12 cellular contexts compared by ENCODE assay signal in genomic region chr13:99178636-99179035, GRCh38. TPM values are rescaled to one million over a fixed set of nuclear protein-coding genes. Genes with fewer than 3 reads are reported as not detected.
DNase-seq lines count a peak whose midpoint lies in the region; ATAC-seq and TF ChIP-seq lines count a peak whose summit lies in the region.
"Had no signal": no experiment of that assay in that cellular context is flagged by ENCODE, and none has a peak within 500 bp of the region (broad histone marks: within the 10 kb centered on the region; RNA-seq: fewer than 3 reads in every experiment).

No MANE protein-coding gene starts in this region.

- H2AFZ ChIP-seq in H9 (ENCODE audit: low read length) = no peak overlapping the region
- H2AFZ ChIP-seq: parathyroid adenoma had no signal

- H3K27ac Mint-ChIP-seq in activated naive CD8-positive, alpha-beta T cell = peak overlapping the region; percentile 68
- no peak overlapping the region for H3K27ac Mint-ChIP-seq in activated naive CD8-positive, alpha-beta T cell treated with anti-CD3 and anti-CD28 coated beads for 36 hours
- H3K27ac Mint-ChIP-seq in activated naive CD8-positive, alpha-beta T cell treated with anti-CD3 and anti-CD28 coated beads, Interleukin-2, amount 50 U/mL, for 24 hours = no peak overlapping the region
- H3K27ac Mint-ChIP-seq in stimulated activated naive B cell treated with anti-CD40 and anti-IgM and Interleukin-4, amounts not matched to agents 10 μg/mL and 1 μg/mL and 100 μg/mL, for 72 hours = no peak overlapping the region
- H3K27ac Mint-ChIP-seq in H9 = no peak overlapping the region

- TF ChIP-seq CTCF in H9 (conservative IDR thresholded peaks at IDR 0.05) = no peak

- peaks cover 8% of the 10 kb centered on the region for H3K36me3 Mint-ChIP-seq in activated naive CD8-positive, alpha-beta T cell
- H3K36me3 Mint-ChIP-seq in activated naive CD8-positive, alpha-beta T cell treated with anti-CD3 and anti-CD28 coated beads for 36 hours = peaks cover 4% of the 10 kb centered on the region
- H3K36me3 Mint-ChIP-seq in activated naive CD8-positive, alpha-beta T cell treated with anti-CD3 and anti-CD28 coated beads, Interleukin-2, amount 50 U/mL, for 24 hours (ENCODE audit: low read depth) = peaks cover 9% of the 10 kb centered on the region
- peaks cover 0 to 4% of the 10 kb centered on the region in 2 donors for H3K36me3 Mint-ChIP-seq in stimulated activated naive B cell treated with anti-CD40 and anti-IgM and Interleukin-4, amounts not matched to agents 10 μg/mL and 1 μg/mL and 100 μg/mL, for 72 hours
- peaks cover 0 to 13% (median 12%) of the 10 kb centered on the region in 3 experiments; a peak in 3 of 7 replicates for H3K36me3 Mint-ChIP-seq in H9 (ENCODE audit: insufficient read depth in 1 of 3, low read depth in 3 of 3)

- H3K27me3 Mint-ChIP-seq in activated naive CD8-positive, alpha-beta T cell = no peaks in the 10 kb centered on the region
- peaks cover 2% of the 10 kb centered on the region for H3K27me3 Mint-ChIP-seq in activated naive CD8-positive, alpha-beta T cell treated with anti-CD3 and anti-CD28 coated beads for 36 hours
- H3K27me3 Mint-ChIP-seq in activated naive CD8-positive, alpha-beta T cell treated with anti-CD3 and anti-CD28 coated beads, Interleukin-2, amount 50 U/mL, for 24 hours = no peaks in the 10 kb centered on the region
- H3K27me3 Mint-ChIP-seq in stimulated activated naive B cell treated with anti-CD40 and anti-IgM and Interleukin-4, amounts not matched to agents 10 μg/mL and 1 μg/mL and 100 μg/mL, for 72 hours = no peaks in the 10 kb centered on the region
- H3K27me3 Mint-ChIP-seq in H9 (ENCODE audit: low read depth) = peaks cover 37% of the 10 kb centered on the region
- H3K27me3 Mint-ChIP-seq: activated naive CD4-positive, alpha-beta T cell treated with anti-CD3 and anti-CD28 coated beads, Interleukin-2, amount 50 U/mL, for 24 hours had no signal

- no peak for DNase-seq in activated naive CD8-positive, alpha-beta T cell treated with anti-CD3 and anti-CD28 coated beads for 36 hours
- DNase-seq in activated naive CD8-positive, alpha-beta T cell treated with anti-CD3 and anti-CD28 coated beads, Interleukin-2, amount 50 U/mL, for 24 hours = no peak
- peak; percentile 12 for DNase-seq in stimulated activated naive B cell treated with anti-CD40 and anti-IgM and Interleukin-4, amounts not matched to agents 10 μg/mL and 1 μg/mL and 100 μg/mL, for 72 hours
- no peak for DNase-seq in NCI-H69 (lab: John Stamatoyannopoulos, UW)
- DNase-seq in H9 = no peak
- DNase-seq: NCI-H524 had no signal

- H3K9me3 Mint-ChIP-seq in activated naive CD8-positive, alpha-beta T cell (ENCODE audit: low read depth) = no peaks in the 10 kb centered on the region
- peaks cover 13% of the 10 kb centered on the region for H3K9me3 Mint-ChIP-seq in activated naive CD8-positive, alpha-beta T cell treated with anti-CD3 and anti-CD28 coated beads for 36 hours
- H3K9me3 Mint-ChIP-seq in activated naive CD8-positive, alpha-beta T cell treated with anti-CD3 and anti-CD28 coated beads, Interleukin-2, amount 50 U/mL, for 24 hours = peaks cover 14% of the 10 kb centered on the region
- H3K9me3 Mint-ChIP-seq in stimulated activated naive B cell treated with anti-CD40 and anti-IgM and Interleukin-4, amounts not matched to agents 10 μg/mL and 1 μg/mL and 100 μg/mL, for 72 hours = peaks cover 0 to 3% of the 10 kb centered on the region in 2 donors
- H3K9me3 Mint-ChIP-seq in H9 = peaks cover 14 to 22% of the 10 kb centered on the region in 2 experiments
- H3K9me3 Mint-ChIP-seq: activated naive CD4-positive, alpha-beta T cell treated with anti-CD3 and anti-CD28 coated beads, Interleukin-2, amount 50 U/mL, for 24 hours had no signal

- no CpG with 5 or more reads among the region's 4 CpGs for WGBS in H9 (ENCODE audit: extremely low coverage, insufficient read length, low lambda C conversion rate)

- H3K4me1 Mint-ChIP-seq in activated naive CD8-positive, alpha-beta T cell (ENCODE audit: low read depth) = peaks cover 44% of the 10 kb centered on the region
- H3K4me1 Mint-ChIP-seq in activated naive CD8-positive, alpha-beta T cell treated with anti-CD3 and anti-CD28 coated beads for 36 hours = peaks cover 37% of the 10 kb centered on the region
- H3K4me1 Mint-ChIP-seq in activated naive CD8-positive, alpha-beta T cell treated with anti-CD3 and anti-CD28 coated beads, Interleukin-2, amount 50 U/mL, for 24 hours = peaks cover 42% of the 10 kb centered on the region
- peaks cover 29 to 45% of the 10 kb centered on the region in 2 donors for H3K4me1 Mint-ChIP-seq in stimulated activated naive B cell treated with anti-CD40 and anti-IgM and Interleukin-4, amounts not matched to agents 10 μg/mL and 1 μg/mL and 100 μg/mL, for 72 hours
- peaks cover 7 to 11% of the 10 kb centered on the region in 2 experiments for H3K4me1 Mint-ChIP-seq in H9

- no peak overlapping the region for H2AK5ac ChIP-seq in H9 (ENCODE audit: insufficient read length, low read length)

- no peak overlapping the region for H3K56ac ChIP-seq in H9 (ENCODE audit: insufficient read length, low read depth, low read length)

- H3K27me3 ChIP-seq in H9 (ENCODE audit: insufficient read depth, low read length) = no peaks in the 10 kb centered on the region

- H3K18ac ChIP-seq in H9 (ENCODE audit: insufficient read length, low read depth, low read length) = no peak overlapping the region

- H3T11ph ChIP-seq in H9 (ENCODE audit: low read length) = no peak overlapping the region

- H3K79me2 ChIP-seq in H9 (ENCODE audit: insufficient read depth, low read length) = no peaks in the 10 kb centered on the region
- H3K79me2 ChIP-seq: parathyroid adenoma had no signal

- H2BK5ac ChIP-seq in H9 (ENCODE audit: insufficient read length, low read length) = no peak overlapping the region

- peak overlapping the region; percentile 25 for H3K4me3 Mint-ChIP-seq in activated naive CD8-positive, alpha-beta T cell
- H3K4me3 Mint-ChIP-seq in activated naive CD8-positive, alpha-beta T cell treated with anti-CD3 and anti-CD28 coated beads for 36 hours = no peak overlapping the region
- H3K4me3 Mint-ChIP-seq in activated naive CD8-positive, alpha-beta T cell treated with anti-CD3 and anti-CD28 coated beads, Interleukin-2, amount 50 U/mL, for 24 hours = no peak overlapping the region
- H3K4me3 Mint-ChIP-seq in stimulated activated naive B cell treated with anti-CD40 and anti-IgM and Interleukin-4, amounts not matched to agents 10 μg/mL and 1 μg/mL and 100 μg/mL, for 72 hours = no peak overlapping the region
- no peak overlapping the region for H3K4me3 Mint-ChIP-seq in H9

- no peaks in the 10 kb centered on the region for H3K4me1 ChIP-seq in H9 (ENCODE audit: insufficient read depth, low read length)
- H3K4me1 ChIP-seq: parathyroid adenoma had no signal

- no peak overlapping the region for H3K9ac ChIP-seq in H9 (ENCODE audit: extremely low read depth, insufficient read length, low read length)
- H3K9ac ChIP-seq: parathyroid adenoma had no signal

- no peak overlapping the region for H4K8ac ChIP-seq in H9 (replicated peaks; ENCODE audit: insufficient read length, low read depth, low read length)

- H4K5ac ChIP-seq in H9 (ENCODE audit: insufficient read length, low read depth, low read length) = no peak overlapping the region

- H2BK120ac ChIP-seq in H9 (ENCODE audit: low read depth, low read length, poor library complexity, severe bottlenecking) = no peak overlapping the region

- H4K20me1 ChIP-seq in H9 (ENCODE audit: control insufficient read depth, insufficient read depth, insufficient read length) = no peaks in the 10 kb centered on the region

- H3K14ac ChIP-seq in H9 (ENCODE audit: insufficient read depth, low read length) = no peak overlapping the region

- no peak overlapping the region for H3K27ac ChIP-seq in H9 (ENCODE audit: insufficient read length, low read depth, low read length)
- H3K27ac ChIP-seq: parathyroid adenoma had no signal

- H4K91ac ChIP-seq in H9 (ENCODE audit: insufficient read length, low read depth, low read length) = no peak overlapping the region

- no peak overlapping the region for H2BK20ac ChIP-seq in H9 (ENCODE audit: low read depth, low read length, poor library complexity, severe bottlenecking)

- no peaks in the 10 kb centered on the region for H3K79me1 ChIP-seq in H9 (ENCODE audit: insufficient read depth, low read depth, low read length, poor library complexity, severe bottlenecking)

- H2BK15ac ChIP-seq in H9 (ENCODE audit: low read depth, low read length) = no peak overlapping the region

- H3K9me3 ChIP-seq in H9 (ENCODE audit: control insufficient read depth, low read depth, low read length) = no peaks in the 10 kb centered on the region

- H3K4me2 ChIP-seq in H9 (ENCODE audit: insufficient read depth, insufficient read length, low read length) = no peak overlapping the region

- no peak overlapping the region for H3K23ac ChIP-seq in H9 (ENCODE audit: insufficient read length, low read depth, low read length)

- no peak overlapping the region for H3K4ac ChIP-seq in H9 (ENCODE audit: low read depth, low read length)

- ATAC-seq in HG03159 (IDR thresholded peaks at IDR 0.05; ENCODE audit: unreplicated experiment) (peak; percentile 45), GM19328 (IDR thresholded peaks at IDR 0.05; ENCODE audit: unreplicated experiment) (no peak)
- ATAC-seq in activated naive CD8-positive, alpha-beta T cell treated with anti-CD3 and anti-CD28 coated beads, Interleukin-2, amount 50 U/mL, for 24 hours = peak; percentile 3
- ATAC-seq in stimulated activated naive B cell treated with anti-CD40 and anti-IgM and Interleukin-4, amounts not matched to agents 10 μg/mL and 1 μg/mL and 100 μg/mL, for 72 hours (replicated peaks) = peak; percentile 22 to 52
- ATAC-seq: HCT116 had no signal

- H2BK12ac ChIP-seq in H9 (ENCODE audit: insufficient read length, low read depth, low read length) = no peak overlapping the region

- no peaks in the 10 kb centered on the region for H3K23me2 ChIP-seq in H9 (ENCODE audit: insufficient read length, low read depth, low read length, poor library complexity, severe bottlenecking)

RNA-seq across cellular contexts. Expression of gene UBAC2, which starts 22.0 kb away (rescaled TPM):
- 10 to 100 TPM; 56.0 to 59.0 TPM for total RNA-seq in activated naive CD8-positive, alpha-beta T cell treated with anti-CD3 and anti-CD28 coated beads for 36 hours
- total RNA-seq in H9 (2021) = 51.7 and 52.3 TPM in 2 replicates
